ENCODE assay signal across 16 cellular contexts in the genomic region with DNA sequence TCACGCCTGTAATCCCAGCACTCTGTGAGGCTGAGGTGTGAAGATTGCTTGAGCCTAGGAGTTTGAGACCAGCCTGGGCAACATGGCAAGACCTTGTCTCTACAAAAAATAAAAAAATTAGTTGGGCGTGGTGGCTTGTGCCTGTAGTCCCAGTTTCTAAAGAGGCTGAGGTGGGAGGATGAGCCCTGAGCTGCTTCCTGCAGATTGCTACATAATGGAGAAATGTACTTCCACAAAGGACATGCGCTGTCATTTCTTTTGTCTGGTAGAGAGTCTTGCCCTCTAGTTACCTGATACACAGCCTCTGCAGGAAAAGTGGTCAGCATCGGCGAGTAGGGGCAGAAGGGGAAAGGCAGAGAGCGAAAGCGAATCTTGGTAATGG.
"Had no signal": no experiment of that assay in that cellular context is flagged by ENCODE, and none has a peak within 500 bp of the region (broad histone marks: within the 10 kb centered on the region; RNA-seq: fewer than 3 reads in every experiment).

No MANE protein-coding gene starts in this region.

- ATAC-seq: activated T-helper 17 cell treated with anti-CD3 and anti-CD28 coated beads, Interleukin-2, amount 50 U/mL, for 72 hours; effector memory CD8-positive, alpha-beta T cell; stimulated activated effector memory CD8-positive, alpha-beta T cell treated with anti-CD3 and anti-CD28 coated beads, Interleukin-12 subunit alpha, Interleukin-12 subunit beta, amount 100 ng/mL, for 72 hours; T-helper 17 cell had no signal

- H3K27ac Mint-ChIP-seq: activated naive CD8-positive, alpha-beta T cell treated with anti-CD3 and anti-CD28 coated beads for 36 hours; activated T-helper 17 cell treated with anti-CD3 and anti-CD28 coated beads, Interleukin-2, amount 50 U/mL, for 72 hours; effector memory CD8-positive, alpha-beta T cell; stimulated activated effector memory CD8-positive, alpha-beta T cell treated with anti-CD3 and anti-CD28 coated beads, Interleukin-12 subunit alpha, Interleukin-12 subunit beta, amount 100 ng/mL, for 72 hours; T-helper 17 cell had no signal

- H3K4me3 ChIP-seq: cardiac muscle cell, sigmoid colon, stomach had no signal

- H3K4me1 Mint-ChIP-seq: activated naive CD8-positive, alpha-beta T cell treated with anti-CD3 and anti-CD28 coated beads for 36 hours; activated T-helper 17 cell treated with anti-CD3 and anti-CD28 coated beads, Interleukin-2, amount 50 U/mL, for 72 hours; stimulated activated effector memory CD8-positive, alpha-beta T cell treated with anti-CD3 and anti-CD28 coated beads, Interleukin-12 subunit alpha, Interleukin-12 subunit beta, amount 100 ng/mL, for 72 hours had no signal

- H3K27me3 Mint-ChIP-seq: activated naive CD8-positive, alpha-beta T cell treated with anti-CD3 and anti-CD28 coated beads for 36 hours; activated T-helper 17 cell treated with anti-CD3 and anti-CD28 coated beads, Interleukin-2, amount 50 U/mL, for 72 hours; effector memory CD8-positive, alpha-beta T cell; T-helper 17 cell had no signal

- H3K4me3 Mint-ChIP-seq: activated naive CD8-positive, alpha-beta T cell treated with anti-CD3 and anti-CD28 coated beads for 36 hours; activated T-helper 17 cell treated with anti-CD3 and anti-CD28 coated beads, Interleukin-2, amount 50 U/mL, for 72 hours; effector memory CD8-positive, alpha-beta T cell; stimulated activated effector memory CD8-positive, alpha-beta T cell treated with anti-CD3 and anti-CD28 coated beads, Interleukin-12 subunit alpha, Interleukin-12 subunit beta, amount 100 ng/mL, for 72 hours; T-helper 17 cell had no signal

- H3K9me3 ChIP-seq: sigmoid colon, stomach had no signal

- DNase-seq: activated CD4-positive, alpha-beta T cell treated with anti-CD3 and anti-CD28 coated beads, Interleukin-2, amount 50 U/mL, for 48 hours; activated naive CD4-positive, alpha-beta T cell; activated naive CD8-positive, alpha-beta T cell treated with anti-CD3 and anti-CD28 coated beads for 36 hours; activated T-cell treated with anti-CD3 and anti-CD28 coated beads, Interleukin-2, amount 50 U/mL, for 1 hour; amniotic stem cell; effector memory CD8-positive, alpha-beta T cell; foreskin fibroblast; mammary epithelial cell; sigmoid colon; stimulated activated CD4-positive, alpha-beta T cell treated with anti-CD3 and anti-CD28 coated beads, Interleukin-4, amount 100 ng/mL, for 24 hours; stomach; T-helper 17 cell; trophoblast cell had no signal

- H3K27ac ChIP-seq: cardiac muscle cell, sigmoid colon, stomach had no signal

- H3K9me3 Mint-ChIP-seq: activated naive CD8-positive, alpha-beta T cell treated with anti-CD3 and anti-CD28 coated beads for 36 hours; activated T-helper 17 cell treated with anti-CD3 and anti-CD28 coated beads, Interleukin-2, amount 50 U/mL, for 72 hours; effector memory CD8-positive, alpha-beta T cell; stimulated activated effector memory CD8-positive, alpha-beta T cell treated with anti-CD3 and anti-CD28 coated beads, Interleukin-12 subunit alpha, Interleukin-12 subunit beta, amount 100 ng/mL, for 72 hours had no signal

- H3K27me3 ChIP-seq: cardiac muscle cell, sigmoid colon, stomach had no signal

- H3K4me1 ChIP-seq: sigmoid colon, stomach had no signal
